17 cellular contexts compared by ENCODE assay signal in genomic region chr3:188964957-188965356, GRCh38.
DNase-seq lines count a peak whose midpoint lies in the region; ATAC-seq and TF ChIP-seq lines count a peak whose summit lies in the region.
"Had no signal": no experiment of that assay in that cellular context is flagged by ENCODE, and none has a peak within 500 bp of the region (broad histone marks: within the 10 kb centered on the region; RNA-seq: fewer than 3 reads in every experiment).

No MANE protein-coding gene starts in this region.

- BruUV-seq in MCF 10A (replicated peaks; lab: Mats Ljungman, UMichigan): no TSS peak

- no peak for TF ChIP-seq POLR2A in suprapubic skin (IDR thresholded peaks at IDR 0.05)

- in situ Hi-C loops in T47D (cut with HindIII; ENCODE audit: low pct_unique_long_range_greater_than_20kb, low sequenced_read_pairs) (no loop called here), GM13976 (cut with MboI; ENCODE audit: low sequenced_read_pairs, unreplicated experiment) (no loop called here)

- no peaks in the 10 kb centered on the region for H3K9me2 ChIP-seq in SK-N-SH

- H3K27ac ChIP-seq in SK-N-SH (ENCODE audit: low read depth in 2 of 2, low read length in 1 of 2) (peak overlapping the region in 1 of 2 experiments; percentile 67; a peak in 2 of 4 replicates), foreskin keratinocyte (peak overlapping the region; percentile 10), suprapubic skin (peak overlapping the region; percentile 18)
- H3K27ac ChIP-seq: BLaER1 had no signal

- TF ChIP-seq EP300 in SK-N-SH (IDR thresholded peaks at IDR 0.05; ENCODE audit: borderline replicate concordance in 1 of 2, low read depth in 1 of 2, low read length in 1 of 2) (no peak), suprapubic skin (IDR thresholded peaks at IDR 0.05) (no peak)

- peak overlapping the region; percentile 26; the same call in 1 of the 2 replicates for H2AFZ ChIP-seq in SK-N-SH (ENCODE audit: low read depth)

- H3K9me3 ChIP-seq in SK-N-SH (no peaks in the 10 kb centered on the region), suprapubic skin (no peaks in the 10 kb centered on the region)
- H3K9me3 ChIP-seq: BLaER1, Caco-2 had no signal

- no peak overlapping the region for H3K9ac ChIP-seq in SK-N-SH
- H3K9ac ChIP-seq: BLaER1 had no signal

- no peaks in the 10 kb centered on the region for H3K79me2 ChIP-seq in SK-N-SH (ENCODE audit: insufficient read depth)

- no peaks in the 10 kb centered on the region for H3K36me3 ChIP-seq in SK-N-SH (replicated peaks in 1 of 2; ENCODE audit: control insufficient read depth in 1 of 2, insufficient read depth in 2 of 2, low read length in 1 of 2)
- no peaks in the 10 kb centered on the region for H3K36me3 ChIP-seq in suprapubic skin
- H3K36me3 ChIP-seq: BLaER1 had no signal

- H3K27me3 Mint-ChIP-seq in MCF 10A (ENCODE audit: insufficient read depth, unreplicated experiment): no peaks in the 10 kb centered on the region

- WGBS in SK-N-SH (ENCODE audit: low lambda C conversion rate): 41% methylated on average over 5 of the region's 5 CpGs
- 51% methylated on average over 5 of the region's 5 CpGs for WGBS in suprapubic skin

- TF ChIP-seq RAD21 in SK-N-SH (IDR thresholded peaks at IDR 0.05; ENCODE audit: low read length): no peak

- ATAC-seq in foreskin keratinocyte: peak; percentile 81

- H3K27me3 ChIP-seq in SK-N-SH (ENCODE audit: insufficient read depth) (no peaks in the 10 kb centered on the region), foreskin keratinocyte (no peaks in the 10 kb centered on the region), suprapubic skin (no peaks in the 10 kb centered on the region)
- H3K27me3 ChIP-seq: BLaER1 had no signal

- H3K9me3 Mint-ChIP-seq in MCF 10A (ENCODE audit: unreplicated experiment): peaks cover 10% of the 10 kb centered on the region
- H3K9me3 Mint-ChIP-seq: HFFc6 had no signal

- CTCF ChIA-PET in MCF 10A (lab: Yijun Ruan, JAX): interaction anchor here (1.6 kb wide), 1 partner anchor 1225 kb away, joined by 3 read pairs; no protein-coding TSS in a partner anchor
- CTCF ChIA-PET in SK-N-SH (lab: Yijun Ruan, JAX): interaction anchor here (1.7 kb wide), 1 partner anchor 10 kb away, joined by 6 read pairs; no protein-coding TSS in a partner anchor

- H4K20me1 ChIP-seq in SK-N-SH (ENCODE audit: insufficient read depth): no peaks in the 10 kb centered on the region
- H4K20me1 ChIP-seq: BLaER1 had no signal

- H3K4me2 ChIP-seq in SK-N-SH: no peak overlapping the region
- H3K4me2 ChIP-seq: BLaER1 had no signal

- intact Hi-C loops in MCF 10A (cut with micrococcal nuclease): no loop called here

- peak; percentile 37 to 85 for DNase-seq in T47D (ENCODE audit: low read depth in 1 of 2, low spot score in 1 of 2)
- DNase-seq in MCF 10A (ENCODE audit: unreplicated experiment): no peak
- no peak for DNase-seq in SK-N-SH
- peak; percentile 23 to 26 for DNase-seq in foreskin keratinocyte
- no peak for DNase-seq in suprapubic skin (ENCODE audit: low spot score in 2 of 2)
- DNase-seq in cerebellar cortex (ENCODE audit: low spot score): no peak
- no peak for DNase-seq in germinal center (ENCODE audit: low spot score)
- DNase-seq in GM13976 (ENCODE audit: low spot score): no peak
- DNase-seq: 8988T; AML-193; Caco-2; CD8-positive, alpha-beta memory T cell; DMS53; GF-D8; HCEC 1CT; HFFc6 had no signal

- no peaks in the 10 kb centered on the region for H3K36me3 Mint-ChIP-seq in MCF 10A (ENCODE audit: insufficient read depth, unreplicated experiment)

- H3K4me1 ChIP-seq in SK-N-SH (ENCODE audit: control insufficient read depth in 1 of 2, insufficient read depth in 2 of 2, low read depth in 1 of 2, low read length in 1 of 2) (peaks cover 0 to 5% of the 10 kb centered on the region in 2 experiments; a peak in 1 of 4 replicates), foreskin keratinocyte (no peaks in the 10 kb centered on the region), suprapubic skin (peaks cover 5% of the 10 kb centered on the region)
- H3K4me1 ChIP-seq: Caco-2 had no signal

- H3K27ac Mint-ChIP-seq in MCF 10A (ENCODE audit: low read depth, unreplicated experiment): no peak overlapping the region
- H3K27ac Mint-ChIP-seq: CD8-positive, alpha-beta memory T cell; HFFc6 had no signal

- H3K4me3 ChIP-seq in SK-N-SH (ENCODE audit: low read depth in 2 of 2, low read length in 1 of 2) (no peak overlapping the region), suprapubic skin (no peak overlapping the region)
- H3K4me3 ChIP-seq: BLaER1 had no signal

- H3K4me3 Mint-ChIP-seq in MCF 10A (ENCODE audit: unreplicated experiment): no peak overlapping the region
- H3K4me3 Mint-ChIP-seq: CD8-positive, alpha-beta memory T cell; HFFc6 had no signal

- no peaks in the 10 kb centered on the region for H3K4me1 Mint-ChIP-seq in MCF 10A (ENCODE audit: insufficient read depth, unreplicated experiment)

- TF ChIP-seq CTCF in MCF 10A (IDR thresholded peaks at IDR 0.05; ENCODE audit: unreplicated experiment) (no peak), SK-N-SH (IDR thresholded peaks at IDR 0.05) (no peak), foreskin keratinocyte (conservative IDR thresholded peaks at IDR 0.05) (no peak), suprapubic skin (IDR thresholded peaks at IDR 0.05) (no peak), GM13976 (IDR thresholded peaks at IDR 0.05; ENCODE audit: borderline replicate concordance, control extremely low read depth, extremely low read depth, insufficient read depth, missing control alignments) (no peak)

- no peaks in the 10 kb centered on the region for H3F3A ChIP-seq in SK-N-SH (replicated peaks; ENCODE audit: insufficient read depth)

- POLR2A ChIA-PET in MCF 10A (lab: Yijun Ruan, JAX) (no interaction called here), SK-N-SH (lab: Yijun Ruan, JAX) (no interaction called here)

TF ChIP-seq in SK-N-SH, 30 proteins besides CTCF, POLR2A, EP300 and RAD21 (continues in another document):
- TF ChIP-seq NFIC (IDR thresholded peaks at IDR 0.05; ENCODE audit: borderline replicate concordance) (no peak), GATA2 (CRISPR knock-in tag; IDR thresholded peaks at IDR 0.05) (no peak), REST (IDR thresholded peaks at IDR 0.05; ENCODE audit: low read depth, low read length) (no peak), TAF1 (IDR thresholded peaks at IDR 0.05; ENCODE audit: borderline replicate concordance, low read depth, low read length) (no peak), TCF12 (IDR thresholded peaks at IDR 0.05) (no peak), ZBTB33 (IDR thresholded peaks at IDR 0.05; ENCODE audit: borderline replicate concordance, low read depth) (no peak)
- TF ChIP-seq, protein P1, sequence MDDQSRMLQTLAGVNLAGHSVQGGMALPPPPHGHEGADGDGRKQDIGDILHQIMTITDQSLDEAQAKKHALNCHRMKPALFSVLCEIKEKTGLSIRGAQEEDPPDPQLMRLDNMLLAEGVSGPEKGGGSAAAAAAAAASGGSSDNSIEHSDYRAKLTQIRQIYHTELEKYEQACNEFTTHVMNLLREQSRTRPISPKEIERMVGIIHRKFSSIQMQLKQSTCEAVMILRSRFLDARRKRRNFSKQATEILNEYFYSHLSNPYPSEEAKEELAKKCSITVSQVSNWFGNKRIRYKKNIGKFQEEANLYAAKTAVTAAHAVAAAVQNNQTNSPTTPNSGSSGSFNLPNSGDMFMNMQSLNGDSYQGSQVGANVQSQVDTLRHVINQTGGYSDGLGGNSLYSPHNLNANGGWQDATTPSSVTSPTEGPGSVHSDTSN (IDR thresholded peaks at IDR 0.05): no peak
- TF ChIP-seq, protein P2, sequence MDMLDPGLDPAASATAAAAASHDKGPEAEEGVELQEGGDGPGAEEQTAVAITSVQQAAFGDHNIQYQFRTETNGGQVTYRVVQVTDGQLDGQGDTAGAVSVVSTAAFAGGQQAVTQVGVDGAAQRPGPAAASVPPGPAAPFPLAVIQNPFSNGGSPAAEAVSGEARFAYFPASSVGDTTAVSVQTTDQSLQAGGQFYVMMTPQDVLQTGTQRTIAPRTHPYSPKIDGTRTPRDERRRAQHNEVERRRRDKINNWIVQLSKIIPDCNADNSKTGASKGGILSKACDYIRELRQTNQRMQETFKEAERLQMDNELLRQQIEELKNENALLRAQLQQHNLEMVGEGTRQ (IDR thresholded peaks at IDR 0.05; ENCODE audit: borderline replicate concordance, low read depth, low read length): no peak

Comparison
In these comparisons a context has a peak if more than half of its experiments do, and no peak if none do; other contexts are left out.
1. DNase-seq: peak in T47D (2 of 2) and foreskin keratinocyte (2 of 2); none in MCF 10A (single experiment), SK-N-SH (single experiment), suprapubic skin (0 of 2), cerebellar cortex (single experiment), germinal center (single experiment) and GM13976 (single experiment).